ENCODE assay signal across 13 cellular contexts in genomic region chr7:44280993-44281721, GRCh38. TPM values are rescaled to one million over a fixed set of nuclear protein-coding genes. Genes with fewer than 3 reads are reported as not detected.
A peak's percentile ranks its signal among the peaks of the same experiment; 100 is the strongest.
DNase-seq lines count a peak whose midpoint lies in the region; ATAC-seq and TF ChIP-seq lines count a peak whose summit lies in the region.
"Had no signal": no experiment of that assay in that cellular context is flagged by ENCODE, and none has a peak within 500 bp of the region (broad histone marks: within the 10 kb centered on the region; RNA-seq: fewer than 3 reads in every experiment).

No MANE protein-coding gene starts in this region.

- no peak for TF ChIP-seq CTCF in dorsolateral prefrontal cortex (IDR thresholded peaks at IDR 0.05 in 54 of 56, conservative IDR thresholded peaks at IDR 0.05 in 2 of 56; ENCODE audit: low read depth in 1 of 56, partially characterized antibody in 56 of 56)
- TF ChIP-seq CTCF in upper lobe of left lung (IDR thresholded peaks at IDR 0.05), result no peak

- H3K27ac ChIP-seq in dorsolateral prefrontal cortex (peak overlapping the region in 32 of 59 donors; percentile 1 to 97 (median 38)), upper lobe of left lung (no peak overlapping the region)
- H3K27ac ChIP-seq: HL-60, left lung, SJSA1 had no signal

- WGBS in upper lobe of left lung, 2 donors, result 85 to 88% methylated on average over 16 to 17 of the region's 20 CpGs

- no peaks in the 10 kb centered on the region for H3K27me3 Mint-ChIP-seq in activated naive CD4-positive, alpha-beta T cell treated with anti-CD3 and anti-CD28 coated beads for 36 hours (ENCODE audit: low read depth)

- intact Hi-C loops in activated naive CD4-positive, alpha-beta T cell treated with anti-CD3 and anti-CD28 coated beads for 36 hours (cut with micrococcal nuclease), result no loop called here
- intact Hi-C loops in dorsolateral prefrontal cortex (cut with DNase I), result no loop called here

- CTCF ChIA-PET in activated naive CD4-positive, alpha-beta T cell treated with anti-CD3 and anti-CD28 coated beads for 36 hours (lab: Charles Lee), result no interaction called here

- no peaks in the 10 kb centered on the region for H3K4me1 ChIP-seq in upper lobe of left lung
- H3K4me1 ChIP-seq: left lung, SJSA1 had no signal

- H3K9me3 Mint-ChIP-seq in activated naive CD4-positive, alpha-beta T cell treated with anti-CD3 and anti-CD28 coated beads for 36 hours, result no peaks in the 10 kb centered on the region
- H3K9me3 Mint-ChIP-seq: activated T-cell treated with anti-CD3 and anti-CD28 coated beads, Interleukin-2, amount 50 U/mL, for 72 hours had no signal

- H3K4me1 Mint-ChIP-seq in activated naive CD4-positive, alpha-beta T cell treated with anti-CD3 and anti-CD28 coated beads for 36 hours (ENCODE audit: low read depth), result no peaks in the 10 kb centered on the region

- H3K27me3 ChIP-seq in dorsolateral prefrontal cortex (no peaks in the 10 kb centered on the region), upper lobe of left lung (peaks cover 0 to 1% (median 0%) of the 10 kb centered on the region in 4 donors)
- H3K27me3 ChIP-seq: SJSA1 had no signal

- no peaks in the 10 kb centered on the region for H3K36me3 Mint-ChIP-seq in activated naive CD4-positive, alpha-beta T cell treated with anti-CD3 and anti-CD28 coated beads for 36 hours (ENCODE audit: low read depth)

- no peak for TF ChIP-seq EP300 in upper lobe of left lung (IDR thresholded peaks at IDR 0.05)

- no peaks in the 10 kb centered on the region for H3K36me3 ChIP-seq in upper lobe of left lung
- H3K36me3 ChIP-seq: left lung, SJSA1 had no signal

- H3K4me3 ChIP-seq in dorsolateral prefrontal cortex (no peak overlapping the region), upper lobe of left lung (no peak overlapping the region)
- H3K4me3 ChIP-seq: left lung, SJSA1 had no signal

- H3K4me3 Mint-ChIP-seq in activated naive CD4-positive, alpha-beta T cell treated with anti-CD3 and anti-CD28 coated beads for 36 hours, result no peak overlapping the region
- H3K4me3 Mint-ChIP-seq: activated T-cell treated with anti-CD3 and anti-CD28 coated beads, Interleukin-2, amount 50 U/mL, for 72 hours had no signal

- H3K27ac Mint-ChIP-seq in activated naive CD4-positive, alpha-beta T cell treated with anti-CD3 and anti-CD28 coated beads for 36 hours, result no peak overlapping the region
- H3K27ac Mint-ChIP-seq: activated T-cell treated with anti-CD3 and anti-CD28 coated beads, Interleukin-2, amount 50 U/mL, for 72 hours had no signal

- DNase-seq in activated naive CD4-positive, alpha-beta T cell treated with anti-CD3 and anti-CD28 coated beads for 36 hours, result peak; percentile 2
- no peak for DNase-seq in activated naive CD4-positive, alpha-beta T cell treated with Interleukin-2 at 50 U/mL for 16 hours
- peak; percentile 10 to 56 (median 32) for DNase-seq in dorsolateral prefrontal cortex
- DNase-seq in myocyte (ENCODE audit: low read depth), result peak; percentile 41
- peak; percentile 12 to 45 for DNase-seq in upper lobe of left lung
- DNase-seq in putamen (ENCODE audit: low spot score), result no peak
- DNase-seq: DMS53 had no signal

- ATAC-seq in upper lobe of left lung (ENCODE audit: low FRiP score in 2 of 2) (no peak), HG03280 (IDR thresholded peaks at IDR 0.05; ENCODE audit: unreplicated experiment) (no peak), GM21528 (IDR thresholded peaks at IDR 0.05; ENCODE audit: low FRiP score, unreplicated experiment) (no peak)
- ATAC-seq: activated T-cell treated with anti-CD3 and anti-CD28 coated beads, Interleukin-2, amount 50 U/mL, for 72 hours; left lung had no signal

- H3K9me3 ChIP-seq in upper lobe of left lung, result no peaks in the 10 kb centered on the region
- H3K9me3 ChIP-seq: left lung, SJSA1 had no signal

- TF ChIP-seq POLR2A in upper lobe of left lung (IDR thresholded peaks at IDR 0.05), result no peak

RNA-seq across cellular contexts. Expression of gene CAMK2B, which starts 44.2 kb away (rescaled TPM):
- under 1 TPM; 0.30 to 0.38 TPM for total RNA-seq in activated naive CD4-positive, alpha-beta T cell treated with anti-CD3 and anti-CD28 coated beads for 36 hours
- 100 to 1,000 TPM; 111 to 469 (median 313) TPM for total RNA-seq in dorsolateral prefrontal cortex
- 31.8 and 34.0 TPM in 2 replicates for total RNA-seq in myocyte
- 5.9 TPM for polyA plus RNA-seq in myocyte (2012)
- 1 to 10 TPM in 1 of 6 donors, under 1 TPM in 2, not detected in 3; 0.09 to 1.8 (median 0.27) TPM for total RNA-seq in upper lobe of left lung
- total RNA-seq: SJSA1 had no signal

Comparison
In these comparisons a context has a peak if more than half of its experiments do, and no peak if none do; other contexts are left out.
1. DNase-seq: peak in activated naive CD4-positive, alpha-beta T cell treated with anti-CD3 and anti-CD28 coated beads for 36 hours (single experiment), dorsolateral prefrontal cortex (10 of 10), myocyte (single experiment) and upper lobe of left lung (2 of 2); none in activated naive CD4-positive, alpha-beta T cell treated with Interleukin-2 at 50 U/mL for 16 hours (single experiment) and putamen (single experiment).
2. H3K27ac ChIP-seq: peak in dorsolateral prefrontal cortex (32 of 59); none in upper lobe of left lung (0 of 4).
3. RNA of gene CAMK2B, which starts 44.2 kb away (total RNA-seq): 111 to 469 TPM in dorsolateral prefrontal cortex and 31.8 to 34.0 TPM in myocyte; 0.30 to 0.38 TPM in activated naive CD4-positive, alpha-beta T cell treated with anti-CD3 and anti-CD28 coated beads for 36 hours and 0.09 to 1.8 TPM in upper lobe of left lung; every median in the first group is over 10 times any median in the second.